1 cellular context compared by ENCODE assay signal in genomic region chr19:50025794-50026549, GRCh38.
TF ChIP-seq lines count a peak whose summit lies in the region.

Gene ZNF473 (plus strand): TSS chr19:50026005. CDS start chr19:50031083, 5,078 bp downstream.

TF ChIP-seq in IMR-90, 13 proteins besides CTCF, POLR2A, EP300 and RAD21 (continued from another document):
- TF ChIP-seq NFE2L2 (IDR thresholded peaks at IDR 0.05; ENCODE audit: low read depth, low read length) (no peak), USF2 (IDR thresholded peaks at IDR 0.05; ENCODE audit: low read depth, low read length) (peak; percentile 41; the same call in 1 of the 2 replicates), SMC3 (IDR thresholded peaks at IDR 0.05; ENCODE audit: low read depth, low read length) (no peak), ELK1 (IDR thresholded peaks at IDR 0.05; ENCODE audit: borderline replicate concordance, low read depth, low read length) (no peak), FOS (IDR thresholded peaks at IDR 0.05; ENCODE audit: low read depth, low read length) (no peak), CHD1 (IDR thresholded peaks at IDR 0.05; ENCODE audit: low read depth, low read length) (no peak), MAFK (IDR thresholded peaks at IDR 0.05; ENCODE audit: low read depth, low read length) (no peak), CEBPB (IDR thresholded peaks at IDR 0.05; ENCODE audit: low read depth, low read length) (no peak), RFX5 (IDR thresholded peaks at IDR 0.05; ENCODE audit: low read depth, low read length) (no peak), MXI1 (IDR thresholded peaks at IDR 0.05; ENCODE audit: borderline replicate concordance, low read depth, low read length) (peak; percentile 97), RCOR1 (IDR thresholded peaks at IDR 0.05; ENCODE audit: insufficient replicate concordance, low read length) (no peak)
